Comparison of ENCODE assay signal across 1 cellular context in genomic region chr2:232332244-232332939, GRCh38.
A peak's percentile ranks its signal among the peaks of the same experiment; 100 is the strongest.
TF ChIP-seq lines count a peak whose summit lies in the region.
"Not testable (repeated sequence)": the region's sequence is repeated elsewhere in the genome, so short reads cannot be mapped to it uniquely, and the experiment has no call there.

No MANE protein-coding gene starts in this region.

TF ChIP-seq in HepG2, 621 proteins besides CTCF, POLR2A, EP300 and RAD21:
- TF ChIP-seq ZNF687 (CRISPR knock-in tag; IDR thresholded peaks at IDR 0.05) (peak; percentile 47), ZSCAN25 (CRISPR knock-in tag; IDR thresholded peaks at IDR 0.05) (0 out of 2 replicates have a peak, but pooled peaks have one; percentile 23), ZBTB43 (CRISPR knock-in tag; conservative IDR thresholded peaks at IDR 0.05) (peak; percentile 78), ZNF264 (CRISPR knock-in tag; IDR thresholded peaks at IDR 0.05) (0 out of 2 replicates have a peak, but pooled peaks have one; percentile 25), ZNF263 (CRISPR knock-in tag; IDR thresholded peaks at IDR 0.05) (peak; percentile 79; the same call in 1 of the 2 replicates), NR2F6 (CRISPR knock-in tag; IDR thresholded peaks at IDR 0.05) (peak; percentile 78), ZFP91 (CRISPR knock-in tag; IDR thresholded peaks at IDR 0.05; ENCODE audit: borderline replicate concordance) (0 out of 2 replicates have a peak, but pooled peaks have one; percentile 16), SAP130 (CRISPR knock-in tag; IDR thresholded peaks at IDR 0.05; ENCODE audit: low read depth) (peak; percentile 25; the same call in 1 of the 2 replicates), NR2F1 (CRISPR knock-in tag; IDR thresholded peaks at IDR 0.05) (peak in 1 of 2 experiments; percentile 43; a peak in 1 of 4 replicates), ZFY (CRISPR knock-in tag; IDR thresholded peaks at IDR 0.05) (peak; percentile 45; the same call in 1 of the 2 replicates), GABPB1 (CRISPR knock-in tag; IDR thresholded peaks at IDR 0.05) (0 out of 2 replicates have a peak, but pooled peaks have one; percentile 30), RARA (CRISPR knock-in tag; IDR thresholded peaks at IDR 0.05) (peak; percentile 39; the same call in 1 of the 2 replicates), RXRB (CRISPR knock-in tag; IDR thresholded peaks at IDR 0.05; ENCODE audit: borderline replicate concordance) (peak; percentile 17; the same call in 1 of the 2 replicates), HNF4A (CRISPR knock-in tag; IDR thresholded peaks at IDR 0.05) (peak; percentile 47)
- not testable (repeated sequence) for TF ChIP-seq NR2F6 (IDR thresholded peaks at IDR 0.05)
